Comparison of ENCODE assay signal across 9 cellular contexts in genomic region chr9:107484117-107484723, GRCh38. TPM values are rescaled to one million over a fixed set of nuclear protein-coding genes. Genes with fewer than 3 reads are reported as not detected.
DNase-seq lines count a peak whose midpoint lies in the region; ATAC-seq, FAIRE-seq and TF ChIP-seq lines count a peak whose summit lies in the region.
"Had no signal": no experiment of that assay in that cellular context is flagged by ENCODE, and none has a peak within 500 bp of the region (broad histone marks: within the 10 kb centered on the region; RNA-seq: fewer than 3 reads in every experiment).

No MANE protein-coding gene starts in this region.

- H3K9me3 ChIP-seq in OCI-LY3 (ENCODE audit: insufficient read depth, low read length): no peaks in the 10 kb centered on the region

- peaks cover 7% of the 10 kb centered on the region for H3K4me1 Mint-ChIP-seq in activated CD4-positive, alpha-beta T cell treated with anti-CD3 and anti-CD28 coated beads for 36 hours
- H3K4me1 Mint-ChIP-seq in endothelial cell (ENCODE audit: unreplicated experiment): no peaks in the 10 kb centered on the region

- H3K27me3 ChIP-seq in OCI-LY3 (ENCODE audit: low read depth, low read length): no peaks in the 10 kb centered on the region

- intact Hi-C loops in activated CD4-positive, alpha-beta T cell treated with anti-CD3 and anti-CD28 coated beads for 36 hours (cut with DNase I, micrococcal nuclease): loop anchor here in 1 of 2 experiments (1.0 to 10.0 kb wide), 3 partner anchors 1081 to 1631 kb away; partner anchors contain the start of gene TMEM245

- peaks cover 36% of the 10 kb centered on the region for H3K27me3 Mint-ChIP-seq in activated CD4-positive, alpha-beta T cell treated with anti-CD3 and anti-CD28 coated beads for 36 hours
- H3K27me3 Mint-ChIP-seq in endothelial cell (ENCODE audit: unreplicated experiment): peaks cover 15% of the 10 kb centered on the region

- TF ChIP-seq CTCF in OCI-LY3 (IDR thresholded peaks at IDR 0.05; ENCODE audit: low read depth, low read length) (peak; percentile 56), endothelial cell (IDR thresholded peaks at IDR 0.05; ENCODE audit: unreplicated experiment) (no peak)

- FAIRE-seq in GM12892 (lab: Jason Lieb, UNC): no peak

- no peak overlapping the region for H3K9ac ChIP-seq in OCI-LY3 (ENCODE audit: low read length)

- DNase-seq in activated CD4-positive, alpha-beta T cell treated with anti-CD3 and anti-CD28 coated beads for 36 hours: peak; percentile 15
- no peak for DNase-seq in activated CD4-positive, alpha-beta T cell treated with anti-CD3 and anti-CD28 coated beads, Interleukin-2, amount 50 U/mL, for 48 hours
- DNase-seq in HuH-7.5 (ENCODE audit: low spot score) (peak; percentile 67), endothelial cell (ENCODE audit: low spot score) (peak; percentile 33), myocyte (ENCODE audit: low read depth) (peak; percentile 84), GM12892 (ENCODE audit: insufficient read length) (no peak)

- no peaks in the 10 kb centered on the region for H3K4me1 ChIP-seq in OCI-LY3 (ENCODE audit: low read length)

- H3K4me2 ChIP-seq in OCI-LY3 (ENCODE audit: low read length): no peak overlapping the region

- no peak for TF ChIP-seq POLR2A in GM12892 (IDR thresholded peaks at IDR 0.05; ENCODE audit: low read depth, low read length)

- H3K4me3 Mint-ChIP-seq in activated CD4-positive, alpha-beta T cell treated with anti-CD3 and anti-CD28 coated beads for 36 hours: no peak overlapping the region
- H3K4me3 Mint-ChIP-seq in endothelial cell (ENCODE audit: unreplicated experiment): no peak overlapping the region
- H3K4me3 Mint-ChIP-seq: activated naive CD8-positive, alpha-beta T cell had no signal

- POLR2A ChIA-PET in activated CD4-positive, alpha-beta T cell treated with anti-CD3 and anti-CD28 coated beads for 36 hours (lab: Charles Lee): no interaction called here

- H3K27ac ChIP-seq in OCI-LY3 (ENCODE audit: low read length): no peak overlapping the region

- H3K36me3 ChIP-seq in OCI-LY3 (replicated peaks; ENCODE audit: low read depth, low read length): no peaks in the 10 kb centered on the region

- no peaks in the 10 kb centered on the region for H4K20me1 ChIP-seq in OCI-LY3 (ENCODE audit: insufficient read depth, low read length)

- peak; percentile 49 for ATAC-seq in activated CD4-positive, alpha-beta T cell treated with anti-CD3 and anti-CD28 coated beads for 36 hours
- no peak for ATAC-seq in HG03439 (IDR thresholded peaks at IDR 0.05; ENCODE audit: unreplicated experiment)

- H3K79me2 ChIP-seq in OCI-LY3 (ENCODE audit: low read length): no peaks in the 10 kb centered on the region

- CTCF ChIA-PET in activated CD4-positive, alpha-beta T cell treated with anti-CD3 and anti-CD28 coated beads for 36 hours (lab: Charles Lee): interaction anchor here (0.7 to 1.4 kb wide), 3 partner anchors 59 to 530 kb away, joined by 3 read pairs; no protein-coding TSS in a partner anchor

- no peak overlapping the region for H2AFZ ChIP-seq in OCI-LY3 (ENCODE audit: low read depth, low read length)

- H3K36me3 Mint-ChIP-seq in activated CD4-positive, alpha-beta T cell treated with anti-CD3 and anti-CD28 coated beads for 36 hours (ENCODE audit: low read depth): no peaks in the 10 kb centered on the region
- no peaks in the 10 kb centered on the region for H3K36me3 Mint-ChIP-seq in endothelial cell (ENCODE audit: low read depth, unreplicated experiment)
- H3K36me3 Mint-ChIP-seq: activated naive CD8-positive, alpha-beta T cell had no signal

- H3K4me3 ChIP-seq in OCI-LY3 (ENCODE audit: low read length): no peak overlapping the region

- no peak overlapping the region for H3K27ac Mint-ChIP-seq in activated CD4-positive, alpha-beta T cell treated with anti-CD3 and anti-CD28 coated beads for 36 hours
- no peak overlapping the region for H3K27ac Mint-ChIP-seq in endothelial cell (ENCODE audit: unreplicated experiment)
- H3K27ac Mint-ChIP-seq: activated naive CD8-positive, alpha-beta T cell had no signal

- no peaks in the 10 kb centered on the region for H3K9me3 Mint-ChIP-seq in activated CD4-positive, alpha-beta T cell treated with anti-CD3 and anti-CD28 coated beads for 36 hours (ENCODE audit: low read depth)
- H3K9me3 Mint-ChIP-seq in endothelial cell (ENCODE audit: unreplicated experiment): no peaks in the 10 kb centered on the region

RNA-seq across cellular contexts. Expression of gene KLF4, which starts 5.3 kb away (rescaled TPM):
- 1 to 10 TPM in 1 of 2 experiments, under 1 TPM in 1; 0.88 to 1.2 TPM for total RNA-seq in activated CD4-positive, alpha-beta T cell treated with anti-CD3 and anti-CD28 coated beads for 36 hours
- total RNA-seq in endothelial cell (ENCODE audit: unreplicated experiment) (16.4 TPM), myocyte (4.9 and 7.8 TPM in 2 replicates)
- 7.6 TPM for polyA plus RNA-seq in myocyte (2012)
- 0.17 TPM for polyA plus RNA-seq in GM12892 (2012; ENCODE audit: missing spikeins)

Comparison
In these comparisons a context has a peak if more than half of its experiments do, and no peak if none do; other contexts are left out.
1. DNase-seq: peak in activated CD4-positive, alpha-beta T cell treated with anti-CD3 and anti-CD28 coated beads for 36 hours (single experiment), HuH-7.5 (single experiment), endothelial cell (single experiment) and myocyte (single experiment); none in activated CD4-positive, alpha-beta T cell treated with anti-CD3 and anti-CD28 coated beads, Interleukin-2, amount 50 U/mL, for 48 hours (0 of 2) and GM12892 (single experiment).